11 cellular contexts compared by ENCODE assay signal in the genomic region with DNA sequence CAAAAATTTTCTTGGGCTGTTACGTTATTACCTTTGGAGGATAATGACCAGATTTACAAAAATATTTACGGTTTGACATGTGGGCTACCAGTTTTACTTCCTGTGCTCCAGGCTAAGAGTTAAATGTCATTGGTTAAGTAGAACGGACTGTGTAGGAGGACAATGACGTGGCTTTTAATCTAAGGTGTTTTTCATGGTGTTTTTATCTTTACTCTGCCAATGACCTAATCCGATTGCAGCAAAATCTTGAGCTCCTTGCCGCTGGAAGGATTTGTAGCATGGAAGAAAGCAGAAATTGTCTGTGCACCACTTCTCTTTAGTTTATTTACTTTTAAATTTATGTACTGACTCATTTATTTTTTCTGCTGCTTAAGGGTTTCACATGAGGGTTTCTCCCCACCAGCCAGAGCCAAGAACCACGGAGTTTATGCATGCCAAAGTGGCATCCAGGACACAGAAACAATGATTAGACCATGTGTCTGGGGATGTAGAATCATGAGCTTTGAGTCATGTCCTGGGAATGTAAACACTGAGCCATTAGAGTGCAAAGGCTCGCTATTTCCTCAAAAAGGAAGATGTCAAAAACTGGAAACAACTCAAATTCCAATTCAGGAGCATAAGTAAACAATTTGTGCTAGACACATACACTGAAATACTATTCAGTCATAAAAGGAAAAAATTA. TPM values are rescaled to one million over a fixed set of nuclear protein-coding genes. Genes with fewer than 3 reads are reported as not detected.
A peak's percentile ranks its signal among the peaks of the same experiment; 100 is the strongest.
DNase-seq lines count a peak whose midpoint lies in the region; ATAC-seq lines count a peak whose summit lies in the region.
"Had no signal": no experiment of that assay in that cellular context is flagged by ENCODE, and none has a peak within 500 bp of the region (broad histone marks: within the 10 kb centered on the region; RNA-seq: fewer than 3 reads in every experiment).

No MANE protein-coding gene starts in this region.

- no peaks in the 10 kb centered on the region for H3K9me3 Mint-ChIP-seq in natural killer cell treated with Interleukin-12 subunit alpha and Interleukin-12 subunit beta and Interleukin-15 and Interleukin-18, amount 100 ng/mL, for 72 hours

- peak overlapping the region in 1 of 2 donors; percentile 36 for H3K27ac Mint-ChIP-seq in natural killer cell treated with Interleukin-12 subunit alpha and Interleukin-12 subunit beta and Interleukin-15 and Interleukin-18, amount 100 ng/mL, for 72 hours

- no peak for ATAC-seq in natural killer cell treated with Interleukin-12 subunit alpha and Interleukin-12 subunit beta and Interleukin-15 and Interleukin-18, amount 100 ng/mL, for 72 hours
- no peak for ATAC-seq in HG03280 (IDR thresholded peaks at IDR 0.05; ENCODE audit: unreplicated experiment)

- H3K27me3 Mint-ChIP-seq in natural killer cell treated with Interleukin-12 subunit alpha and Interleukin-12 subunit beta and Interleukin-15 and Interleukin-18, amount 100 ng/mL, for 72 hours: no peaks in the 10 kb centered on the region

- DNase-seq in DMS53 treated with DMSO at 0.1 percent for 48 hours (lab: John Stamatoyannopoulos, UW; ENCODE audit: unreplicated experiment) (peak; percentile 30), RPMI7951 (ENCODE audit: low read depth) (peak; percentile 94), fibroblast of the conjunctiva (ENCODE audit: low read depth) (peak; percentile 97), pulmonary artery endothelial cell (ENCODE audit: low read depth, low spot score) (peak; percentile 98), NCI-H526 (lab: John Stamatoyannopoulos, UW) (no peak)
- DNase-seq in natural killer cell treated with Interleukin-12 subunit alpha and Interleukin-12 subunit beta and Interleukin-15 and Interleukin-18, amount 100 ng/mL, for 72 hours (ENCODE audit: low spot score): no peak
- DNase-seq in activated CD8-positive, alpha-beta memory T cell treated with anti-CD3 and anti-CD28 coated beads, Interleukin-2, amount 50 U/mL, for 4 hours: no peak
- DNase-seq: retina, T-helper 1 cell had no signal

- peaks cover 31 to 40% of the 10 kb centered on the region in 2 donors for H3K4me1 Mint-ChIP-seq in natural killer cell treated with Interleukin-12 subunit alpha and Interleukin-12 subunit beta and Interleukin-15 and Interleukin-18, amount 100 ng/mL, for 72 hours (ENCODE audit: low read depth in 2 of 2)

- no peaks in the 10 kb centered on the region for H3K36me3 Mint-ChIP-seq in natural killer cell treated with Interleukin-12 subunit alpha and Interleukin-12 subunit beta and Interleukin-15 and Interleukin-18, amount 100 ng/mL, for 72 hours

- H3K4me3 Mint-ChIP-seq in natural killer cell treated with Interleukin-12 subunit alpha and Interleukin-12 subunit beta and Interleukin-15 and Interleukin-18, amount 100 ng/mL, for 72 hours: no peak overlapping the region

RNA-seq across cellular contexts. Expression of a gene that starts 1.9 kb away (rescaled TPM):
- 22.5 and 28.8 TPM in 2 replicates for total RNA-seq in RPMI7951 (2014; rRNA removed; shearing (Covaris generic))
- 37.5 and 84.8 TPM in 2 replicates for total RNA-seq in pulmonary artery endothelial cell
- 10 to 100 TPM; 17.1 to 58.3 TPM for total RNA-seq in natural killer cell treated with Interleukin-12 subunit alpha and Interleukin-12 subunit beta and Interleukin-15 and Interleukin-18, amount 100 ng/mL, for 72 hours
- total RNA-seq: cardiac muscle cell had no signal

RNA-seq across cellular contexts. Expression of a gene that starts 12.1 kb away (rescaled TPM):
- 14.8 and 16.6 TPM in 2 replicates for total RNA-seq in RPMI7951 (2014; rRNA removed; shearing (Covaris generic))
- 6.7 and 47.4 TPM in 2 replicates for total RNA-seq in pulmonary artery endothelial cell
- total RNA-seq in natural killer cell treated with Interleukin-12 subunit alpha and Interleukin-12 subunit beta and Interleukin-15 and Interleukin-18, amount 100 ng/mL, for 72 hours: 10 to 100 TPM; 43.8 to 84.8 TPM
- total RNA-seq: cardiac muscle cell had no signal

RNA-seq across cellular contexts. Expression of a gene that starts 24.1 kb away (rescaled TPM):
- total RNA-seq in RPMI7951 (2014; rRNA removed; shearing (Covaris generic)): not detected in 2 replicates
- not detected in 2 replicates for total RNA-seq in pulmonary artery endothelial cell
- total RNA-seq in natural killer cell treated with Interleukin-12 subunit alpha and Interleukin-12 subunit beta and Interleukin-15 and Interleukin-18, amount 100 ng/mL, for 72 hours: under 1 TPM in 1 of 2 donors, not detected in 1; 0.33 TPM
- total RNA-seq: cardiac muscle cell had no signal

Comparison
In these comparisons a context has a peak if more than half of its experiments do, and no peak if none do; other contexts are left out.
1. DNase-seq: peak in DMS53 treated with DMSO at 0.1 percent for 48 hours (single experiment), RPMI7951 (single experiment), fibroblast of the conjunctiva (single experiment) and pulmonary artery endothelial cell (single experiment); none in natural killer cell treated with Interleukin-12 subunit alpha and Interleukin-12 subunit beta and Interleukin-15 and Interleukin-18, amount 100 ng/mL, for 72 hours (single experiment), activated CD8-positive, alpha-beta memory T cell treated with anti-CD3 and anti-CD28 coated beads, Interleukin-2, amount 50 U/mL, for 4 hours (single experiment) and NCI-H526 (0 of 2).